Comparison of ENCODE assay signal across 2 cellular contexts in genomic region chr4:1026115-1026514, GRCh38.
TF ChIP-seq lines count a peak whose summit lies in the region.

No MANE protein-coding gene starts in this region.

TF ChIP-seq in HEK293T, 16 proteins besides CTCF, POLR2A, EP300 and RAD21 (continued from another document):
- TF ChIP-seq SP1 (IDR thresholded peaks at IDR 0.05) (no peak), FOXA1 (IDR thresholded peaks at IDR 0.05) (no peak), FOXM1 (IDR thresholded peaks at IDR 0.05; ENCODE audit: borderline replicate concordance) (no peak), CTBP1 (IDR thresholded peaks at IDR 0.05; ENCODE audit: borderline replicate concordance) (no peak), NFRKB (IDR thresholded peaks at IDR 0.05) (no peak), ELF4 (IDR thresholded peaks at IDR 0.05) (no peak), ARNT (IDR thresholded peaks at IDR 0.05) (no peak)

TF ChIP-seq in SK-N-SH, 30 proteins besides CTCF, POLR2A, EP300 and RAD21 (continued from another document):
- no peak for TF ChIP-seq CHD2 (IDR thresholded peaks at IDR 0.05; ENCODE audit: low read length, partially characterized antibody)
- TF ChIP-seq SMC3 (IDR thresholded peaks at IDR 0.05; ENCODE audit: low read depth, low read length), result no peak
- TF ChIP-seq REST (IDR thresholded peaks at IDR 0.05; ENCODE audit: low read depth, low read length), result no peak
